1 cellular context compared by ENCODE assay signal in genomic region chr9:128163523-128164331, GRCh38.
A peak's percentile ranks its signal among the peaks of the same experiment; 100 is the strongest.
TF ChIP-seq lines count a peak whose summit lies in the region.

No MANE protein-coding gene starts in this region.

TF ChIP-seq in K562, 482 proteins besides CTCF, POLR2A, EP300 and RAD21 (continued from another document):
- TF ChIP-seq MITF (IDR thresholded peaks at IDR 0.05), result no peak
- no peak for TF ChIP-seq USF1 (CRISPR knock-in tag; IDR thresholded peaks at IDR 0.05)
- peak; percentile 64; the same call in 1 of the 2 replicates for TF ChIP-seq SMARCA5 (IDR thresholded peaks at IDR 0.05)
- TF ChIP-seq EGR1 (conservative IDR thresholded peaks at IDR 0.05), result no peak
- no peak for TF ChIP-seq ZNF24 (IDR thresholded peaks at IDR 0.05)
